Comparison of ENCODE assay signal across 24 cellular contexts in genomic region chr18:48149020-48149685, GRCh38.
"Had no signal": no experiment of that assay in that cellular context is flagged by ENCODE, and none has a peak within 500 bp of the region (broad histone marks: within the 10 kb centered on the region; RNA-seq: fewer than 3 reads in every experiment).

No MANE protein-coding gene starts in this region.

- H3K9ac ChIP-seq: KMS-11, SK-N-SH had no signal

- H3K4me2 ChIP-seq: KMS-11, SK-N-SH had no signal

- H3K27ac ChIP-seq: HL-60, KMS-11, RWPE1 had no signal

- DNase-seq: Kasumi-1, MM.1S, NCI-H1092 treated with DMSO at 0.1 percent for 48 hours, NCI-H1436, NCI-H187, NCI-H2029, NCI-H2081 treated with DMSO at 0.1 percent for 48 hours, NCI-H2171, NCI-H226, NCI-H446, NCI-H510A, NCI-H524 treated with DMSO at 0.1 percent for 48 hours, NCI-H69, NCI-H774, PC-3, SHP77, SK-N-SH had no signal

- H3K4me1 Mint-ChIP-seq: IgD-negative memory B cell had no signal

- H3K4me3 ChIP-seq: K562 had no signal

- FAIRE-seq: HTR-8/SVneo, K562 had no signal

- H3K9me3 ChIP-seq: SK-N-SH had no signal

- H3K4me3 Mint-ChIP-seq: IgD-negative memory B cell had no signal

- H3K27ac Mint-ChIP-seq: IgD-negative memory B cell had no signal

- H3K36me3 Mint-ChIP-seq: IgD-negative memory B cell had no signal

- ATAC-seq: K562, Panc1, PC-3 had no signal

- H3K9me3 Mint-ChIP-seq: IgD-negative memory B cell had no signal
